Comparison of ENCODE assay signal across 8 cellular contexts in the genomic region with DNA sequence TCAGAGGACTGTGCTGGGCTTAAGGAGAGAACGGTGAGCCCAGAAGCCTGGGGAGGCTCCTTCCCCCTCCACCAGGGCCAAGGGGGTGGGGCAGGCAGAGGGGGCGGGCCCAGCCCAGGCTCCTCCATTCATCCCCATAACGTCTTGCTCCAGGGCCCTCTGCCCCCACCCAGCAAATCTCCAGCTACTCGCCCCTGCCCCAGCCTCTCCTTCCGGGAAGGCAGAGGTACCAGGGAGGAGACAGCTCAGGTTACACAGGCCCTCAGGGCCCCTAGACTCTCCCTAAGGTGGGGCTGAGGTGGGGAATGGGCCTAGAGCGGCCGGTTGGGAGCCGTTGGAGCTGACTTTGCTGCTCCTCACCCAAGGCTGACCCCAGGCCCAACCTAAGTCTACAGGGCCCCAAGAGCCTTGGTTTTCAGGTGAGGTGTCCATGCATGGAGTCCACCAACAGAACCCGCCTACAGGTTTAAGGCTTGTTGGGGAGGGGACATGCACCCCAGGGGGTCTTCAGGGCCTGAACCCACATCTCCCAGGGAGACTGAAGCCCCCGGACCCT. TPM values are rescaled to one million over a fixed set of nuclear protein-coding genes. Genes with fewer than 3 reads are reported as not detected.
DNase-seq lines count a peak whose midpoint lies in the region; ATAC-seq and TF ChIP-seq lines count a peak whose summit lies in the region.

No MANE protein-coding gene starts in this region.

- H3K4me3 Mint-ChIP-seq in activated T-helper 2 cell treated with anti-CD3 and anti-CD28 coated beads, Interferon-gamma antibody, Interleukin-2, Interleukin-4, amounts not matched to agents 10 μg/mL and 5 μg/mL and 100 μg/mL, durations not matched to agents 14 hours and 24 hours and 36 hours (ENCODE audit: low read depth), result no peak overlapping the region

- no peak overlapping the region for H2AFZ ChIP-seq in SK-N-SH (ENCODE audit: low read depth)

- H3K36me3 ChIP-seq in SK-N-SH (replicated peaks in 1 of 2; ENCODE audit: control insufficient read depth in 1 of 2, insufficient read depth in 2 of 2, low read length in 1 of 2), result peaks cover 0 to 7% of the 10 kb centered on the region in 2 experiments
- H3K36me3 ChIP-seq in cardiac muscle cell, result no peaks in the 10 kb centered on the region
- H3K36me3 ChIP-seq in sigmoid colon, result peaks cover 0 to 15% (median 3%) of the 10 kb centered on the region in 4 donors

- H3K4me1 ChIP-seq in SK-N-SH (ENCODE audit: control insufficient read depth in 1 of 2, insufficient read depth in 2 of 2, low read depth in 1 of 2, low read length in 1 of 2) (peaks cover 33 to 77% of the 10 kb centered on the region in 2 experiments; a peak in 3 of 4 replicates), cardiac muscle cell (ENCODE audit: low read depth) (peaks cover 67% of the 10 kb centered on the region), sigmoid colon (peaks cover 0 to 97% (median 88%) of the 10 kb centered on the region in 4 donors)

- H3K4me2 ChIP-seq in SK-N-SH, result peak overlapping the region; percentile 83

- peaks cover 26% of the 10 kb centered on the region for H3K27me3 Mint-ChIP-seq in activated T-helper 2 cell treated with anti-CD3 and anti-CD28 coated beads, Interferon-gamma antibody, Interleukin-2, Interleukin-4, amounts not matched to agents 10 μg/mL and 5 μg/mL and 100 μg/mL, durations not matched to agents 14 hours and 24 hours and 36 hours (ENCODE audit: low read depth)

- no peak for TF ChIP-seq RAD21 in SK-N-SH (IDR thresholded peaks at IDR 0.05; ENCODE audit: low read length)

- no peaks in the 10 kb centered on the region for H3K9me3 ChIP-seq in SK-N-SH
- H3K9me3 ChIP-seq in cardiac muscle cell (ENCODE audit: low read depth), result no peaks in the 10 kb centered on the region
- H3K9me3 ChIP-seq in sigmoid colon, result no peaks in the 10 kb centered on the region

- peak overlapping the region; percentile 80; the same call in 1 of the 2 replicates for H3K9ac ChIP-seq in SK-N-SH

- CTCF ChIA-PET in HEK293T (lab: Yijun Ruan, JAX), result interaction anchor here (0.7 to 2.5 kb wide), 3 partner anchors 16 to 32 kb away, joined by 3 to 9 read pairs (median 4); no protein-coding TSS in a partner anchor
- CTCF ChIA-PET in SK-N-SH (lab: Yijun Ruan, JAX), result interaction anchor here (1.5 to 12.0 kb wide), 4 partner anchors 10 to 64 kb away, joined by 3 to 127 read pairs (median 15); partner anchors contain the start of gene ADRM1

- H3K27ac Mint-ChIP-seq in activated T-helper 2 cell treated with anti-CD3 and anti-CD28 coated beads, Interferon-gamma antibody, Interleukin-2, Interleukin-4, amounts not matched to agents 10 μg/mL and 5 μg/mL and 100 μg/mL, durations not matched to agents 14 hours and 24 hours and 36 hours, result no peak overlapping the region

- H3K9me2 ChIP-seq in SK-N-SH, result no peaks in the 10 kb centered on the region

- ATAC-seq in HG03280 (IDR thresholded peaks at IDR 0.05; ENCODE audit: unreplicated experiment), result no peak

- intact Hi-C loops in sigmoid colon (cut with DNase I), result no loop called here
- intact Hi-C loops in activated T-helper 2 cell treated with anti-CD3 and anti-CD28 coated beads, Interferon-gamma antibody, Interleukin-2, Interleukin-4, amounts not matched to agents 10 μg/mL and 5 μg/mL and 100 μg/mL, durations not matched to agents 14 hours and 24 hours and 36 hours (cut with micrococcal nuclease), result no loop called here

- WGBS in SK-N-SH (ENCODE audit: low lambda C conversion rate), result 13% methylated on average over 4 of the region's 10 CpGs
- 19 to 37% methylated on average over 10 of the region's 10 CpGs for WGBS in sigmoid colon, 2 donors

- TF ChIP-seq CTCF in SK-N-SH (IDR thresholded peaks at IDR 0.05), result no peak
- no peak for TF ChIP-seq CTCF in cardiac muscle cell (IDR thresholded peaks at IDR 0.05; ENCODE audit: low read depth, low read length)
- no peak for TF ChIP-seq CTCF in sigmoid colon (IDR thresholded peaks at IDR 0.05)

- no peaks in the 10 kb centered on the region for H3K9me3 Mint-ChIP-seq in activated T-helper 2 cell treated with anti-CD3 and anti-CD28 coated beads, Interferon-gamma antibody, Interleukin-2, Interleukin-4, amounts not matched to agents 10 μg/mL and 5 μg/mL and 100 μg/mL, durations not matched to agents 14 hours and 24 hours and 36 hours

- peaks cover 28% of the 10 kb centered on the region for H3K79me2 ChIP-seq in SK-N-SH (ENCODE audit: insufficient read depth)

- H3K27me3 ChIP-seq in SK-N-SH (ENCODE audit: insufficient read depth) (no peaks in the 10 kb centered on the region), cardiac muscle cell (no peaks in the 10 kb centered on the region), sigmoid colon (no peaks in the 10 kb centered on the region)

- DNase-seq in HEK293T (ENCODE audit: extremely low spot score) (peak; percentile 45), SK-N-SH (no peak), cardiac muscle cell (ENCODE audit: low read depth in 1 of 2, low spot score in 1 of 2) (peak in 1 of 2 donors; percentile 55), sigmoid colon (peak; percentile 80), COLO829 (ENCODE audit: low spot score) (no peak), EL (no peak)
- DNase-seq in activated T-helper 2 cell treated with anti-CD3 and anti-CD28 coated beads, Interferon-gamma antibody, Interleukin-2, Interleukin-4, amounts not matched to agents 10 μg/mL and 5 μg/mL and 100 μg/mL, durations not matched to agents 14 hours and 24 hours and 36 hours (ENCODE audit: low spot score), result no peak

- TF ChIP-seq POLR2A in sigmoid colon (IDR thresholded peaks at IDR 0.05), result no peak

- TF ChIP-seq EP300 in SK-N-SH (IDR thresholded peaks at IDR 0.05; ENCODE audit: borderline replicate concordance in 1 of 2, low read depth in 1 of 2, low read length in 1 of 2), result no peak
- TF ChIP-seq EP300 in sigmoid colon (IDR thresholded peaks at IDR 0.05), result no peak

- no peaks in the 10 kb centered on the region for H3K36me3 Mint-ChIP-seq in activated T-helper 2 cell treated with anti-CD3 and anti-CD28 coated beads, Interferon-gamma antibody, Interleukin-2, Interleukin-4, amounts not matched to agents 10 μg/mL and 5 μg/mL and 100 μg/mL, durations not matched to agents 14 hours and 24 hours and 36 hours (ENCODE audit: low read depth)

- POLR2A ChIA-PET in HEK293T (lab: Yijun Ruan, JAX), result interaction anchor here (1.0 to 2.3 kb wide), 3 partner anchors 21 to 64 kb away, joined by 3 to 8 read pairs (median 3); partner anchors contain the start of genes ADRM1 and RPS21
- POLR2A ChIA-PET in SK-N-SH (lab: Yijun Ruan, JAX), result interaction anchor here (1.1 to 1.5 kb wide), 2 partner anchors 26 to 60 kb away, joined by 3 read pairs; no protein-coding TSS in a partner anchor

- H3F3A ChIP-seq in SK-N-SH (replicated peaks; ENCODE audit: insufficient read depth), result peaks cover 13% of the 10 kb centered on the region

- H3K27ac ChIP-seq in SK-N-SH (ENCODE audit: low read depth in 2 of 2, low read length in 1 of 2) (peak overlapping the region in 1 of 2 experiments; percentile 81; a peak in 1 of 4 replicates), cardiac muscle cell (peak overlapping the region; percentile 85), sigmoid colon (peak overlapping the region; percentile 95 to 99 (median 98))

- H3K4me1 Mint-ChIP-seq in activated T-helper 2 cell treated with anti-CD3 and anti-CD28 coated beads, Interferon-gamma antibody, Interleukin-2, Interleukin-4, amounts not matched to agents 10 μg/mL and 5 μg/mL and 100 μg/mL, durations not matched to agents 14 hours and 24 hours and 36 hours (ENCODE audit: low read depth), result peaks cover 4% of the 10 kb centered on the region

- H3K4me3 ChIP-seq in SK-N-SH (ENCODE audit: low read depth in 2 of 2, low read length in 1 of 2), result peak overlapping the region; percentile 77 to 89
- peak overlapping the region; percentile 87 for H3K4me3 ChIP-seq in cardiac muscle cell
- H3K4me3 ChIP-seq in sigmoid colon, result peak overlapping the region; percentile 87 to 98 (median 95)

- peaks cover 24% of the 10 kb centered on the region for H4K20me1 ChIP-seq in SK-N-SH (ENCODE audit: insufficient read depth)

TF ChIP-seq in HEK293T, 16 proteins besides CTCF, POLR2A, EP300 and RAD21 (continues in another document):
- TF ChIP-seq NFRKB (IDR thresholded peaks at IDR 0.05) (no peak), L3MBTL2 (conservative IDR thresholded peaks at IDR 0.05) (no peak), SP1 (IDR thresholded peaks at IDR 0.05) (no peak), TARDBP (IDR thresholded peaks at IDR 0.05) (no peak)

TF ChIP-seq in SK-N-SH, 30 proteins besides CTCF, POLR2A, EP300 and RAD21 (continues in another document):
- TF ChIP-seq YY1 (IDR thresholded peaks at IDR 0.05; ENCODE audit: low read depth) (no peak), TEAD4 (IDR thresholded peaks at IDR 0.05; ENCODE audit: borderline replicate concordance, insufficient read depth) (no peak)

RNA-seq across cellular contexts. Expression of gene LAMA5, which starts 1.2 kb away (rescaled TPM):
- 16.1 and 27.2 TPM in 2 replicates for polyA plus RNA-seq in SK-N-SH (2012; rRNA removed)
- polyA plus RNA-seq in SK-N-SH (2012; cell fraction: cytosol; rRNA removed), result 9.9 and 17.8 TPM in 2 replicates
- polyA plus RNA-seq in SK-N-SH (2012; cell fraction: nucleus; rRNA removed), result 127 and 252 TPM in 2 replicates
- 103 and 162 TPM in 2 replicates for total RNA-seq in cardiac muscle cell
- 168 and 214 TPM in 2 replicates for polyA plus RNA-seq in cardiac muscle cell
- total RNA-seq in sigmoid colon, result 100 to 1,000 TPM in 3 of 4 donors, 10 to 100 TPM in 1; 53.5 to 409 (median 134) TPM
- 10 to 100 TPM in 1 of 3 donors, 1 to 10 TPM in 2; 1.8 to 56.5 (median 3.2) TPM for polyA plus RNA-seq in sigmoid colon
- 3.1 and 3.9 TPM in 2 replicates for total RNA-seq in activated T-helper 2 cell treated with anti-CD3 and anti-CD28 coated beads, Interferon-gamma antibody, Interleukin-2, Interleukin-4, amounts not matched to agents 10 μg/mL and 5 μg/mL and 100 μg/mL, durations not matched to agents 14 hours and 24 hours and 36 hours

RNA-seq across cellular contexts. Expression of gene RPS21, which starts 21.0 kb away (rescaled TPM):
- polyA plus RNA-seq in SK-N-SH (2012; rRNA removed) (11,376 and 16,625 TPM in 2 replicates), cardiac muscle cell (374 and 378 TPM in 2 replicates), sigmoid colon (1,000 to 10,000 TPM; 2,794 to 6,260 (median 4,441) TPM)
- 13,224 and 13,754 TPM in 2 replicates for polyA plus RNA-seq in SK-N-SH (2012; cell fraction: cytosol; rRNA removed)
- 2,698 and 3,651 TPM in 2 replicates for polyA plus RNA-seq in SK-N-SH (2012; cell fraction: nucleus; rRNA removed)
- total RNA-seq in cardiac muscle cell (839 and 997 TPM in 2 replicates), sigmoid colon (1,000 to 10,000 TPM; 2,383 to 8,235 (median 5,456) TPM)
- total RNA-seq in activated T-helper 2 cell treated with anti-CD3 and anti-CD28 coated beads, Interferon-gamma antibody, Interleukin-2, Interleukin-4, amounts not matched to agents 10 μg/mL and 5 μg/mL and 100 μg/mL, durations not matched to agents 14 hours and 24 hours and 36 hours, result 2,020 and 2,085 TPM in 2 replicates

RNA-seq across cellular contexts. Expression of gene CABLES2, which starts 41.2 kb away (rescaled TPM):
- polyA plus RNA-seq in SK-N-SH (2012; rRNA removed) (4.2 and 4.8 TPM in 2 replicates), cardiac muscle cell (21.4 and 23.8 TPM in 2 replicates), sigmoid colon (1 to 10 TPM; 3.5 to 6.9 (median 3.6) TPM)
- polyA plus RNA-seq in SK-N-SH (2012; cell fraction: cytosol; rRNA removed), result 2.8 and 4.3 TPM in 2 replicates
- 6.6 and 7.6 TPM in 2 replicates for polyA plus RNA-seq in SK-N-SH (2012; cell fraction: nucleus; rRNA removed)
- total RNA-seq in cardiac muscle cell (15.5 and 17.9 TPM in 2 replicates), sigmoid colon (1 to 10 TPM; 1.8 to 6.5 (median 4.2) TPM)
- total RNA-seq in activated T-helper 2 cell treated with anti-CD3 and anti-CD28 coated beads, Interferon-gamma antibody, Interleukin-2, Interleukin-4, amounts not matched to agents 10 μg/mL and 5 μg/mL and 100 μg/mL, durations not matched to agents 14 hours and 24 hours and 36 hours, result 12.5 and 12.6 TPM in 2 replicates

Comparison
In these comparisons a context has a peak if more than half of its experiments do, and no peak if none do; other contexts are left out.
1. DNase-seq: peak in HEK293T (single experiment) and sigmoid colon (single experiment); none in SK-N-SH (single experiment), COLO829 (single experiment), EL (single experiment) and activated T-helper 2 cell treated with anti-CD3 and anti-CD28 coated beads, Interferon-gamma antibody, Interleukin-2, Interleukin-4, amounts not matched to agents 10 μg/mL and 5 μg/mL and 100 μg/mL, durations not matched to agents 14 hours and 24 hours and 36 hours (single experiment).
2. RNA of gene LAMA5, which starts 1.2 kb away (total RNA-seq): 103 to 162 TPM in cardiac muscle cell and 53.5 to 409 TPM in sigmoid colon; 3.1 to 3.9 TPM in activated T-helper 2 cell treated with anti-CD3 and anti-CD28 coated beads, Interferon-gamma antibody, Interleukin-2, Interleukin-4, amounts not matched to agents 10 μg/mL and 5 μg/mL and 100 μg/mL, durations not matched to agents 14 hours and 24 hours and 36 hours; every median in the first group is over 10 times any median in the second.
3. Peak in every context shown above with its lines, with median percentiles within 50 percentile points of each other: H3K4me3 ChIP-seq.